8 cellular contexts compared by ENCODE assay signal in genomic region chr11:112219476-112220232, GRCh38. TPM values are rescaled to one million over a fixed set of nuclear protein-coding genes. Genes with fewer than 3 reads are reported as not detected.
A peak's percentile ranks its signal among the peaks of the same experiment; 100 is the strongest.
DNase-seq lines count a peak whose midpoint lies in the region; ATAC-seq, FAIRE-seq and TF ChIP-seq lines count a peak whose summit lies in the region.

No MANE protein-coding gene starts in this region.

- H3K9me1 ChIP-seq in keratinocyte (ENCODE audit: control insufficient read depth, extremely low read depth, insufficient read depth, low read length), result no peaks in the 10 kb centered on the region

- no peak overlapping the region for H3K4me3 ChIP-seq in bronchial epithelial cell (ENCODE audit: low read depth, low read length)
- H3K4me3 ChIP-seq in keratinocyte (ENCODE audit: control insufficient read depth in 2 of 3, extremely low read depth in 1 of 3, insufficient read depth in 2 of 3, low read depth in 1 of 3, low read length in 3 of 3), result no peak overlapping the region

- H2AFZ ChIP-seq in keratinocyte (ENCODE audit: control insufficient read depth, low read length), result no peak overlapping the region

- H3K79me2 ChIP-seq in keratinocyte (ENCODE audit: control insufficient read depth, insufficient read depth, low read length), result no peaks in the 10 kb centered on the region

- H3K36me3 ChIP-seq in bronchial epithelial cell (ENCODE audit: control insufficient read depth, insufficient read depth, low read length), result no peaks in the 10 kb centered on the region
- H3K36me3 ChIP-seq in keratinocyte (ENCODE audit: control insufficient read depth in 2 of 2, extremely low read depth in 1 of 2, insufficient read depth in 2 of 2, low read length in 2 of 2), result no peaks in the 10 kb centered on the region

- FAIRE-seq in bronchial epithelial cell (lab: Jason Lieb, UNC) (peak; percentile 55), keratinocyte (lab: Jason Lieb, UNC) (peak; percentile 86)

- no peaks in the 10 kb centered on the region for H3K9me3 Mint-ChIP-seq in CD4-positive, alpha-beta T cell
- H3K9me3 Mint-ChIP-seq in T-helper 2 cell treated with Interferon-gamma antibody and Interleukin-4, amounts not matched to agents 5 μg/mL and 100 μg/mL, for 36 hours, result no peaks in the 10 kb centered on the region
- no peaks in the 10 kb centered on the region for H3K9me3 Mint-ChIP-seq in stimulated activated naive B cell treated with anti-CD40 and anti-IgM and Interleukin-4, amounts not matched to agents 10 μg/mL and 1 μg/mL and 100 μg/mL, for 72 hours

- ATAC-seq in CD4-positive, alpha-beta T cell (ENCODE audit: poor library complexity), result peak; percentile 100
- ATAC-seq in GM18873 (IDR thresholded peaks at IDR 0.05; ENCODE audit: low FRiP score, unreplicated experiment) (peak; percentile 86), HG03039 (IDR thresholded peaks at IDR 0.05; ENCODE audit: unreplicated experiment) (peak; percentile 86)
- peak; percentile 98 to 100 for ATAC-seq in stimulated activated naive B cell treated with anti-CD40 and anti-IgM and Interleukin-4, amounts not matched to agents 10 μg/mL and 1 μg/mL and 100 μg/mL, for 72 hours (replicated peaks)

- no peaks in the 10 kb centered on the region for H3K27me3 ChIP-seq in CD4-positive, alpha-beta T cell (ENCODE audit: control insufficient read depth, insufficient read depth, low read length)
- H3K27me3 ChIP-seq in bronchial epithelial cell (ENCODE audit: control insufficient read depth, insufficient read depth, low read length) (no peaks in the 10 kb centered on the region), keratinocyte (ENCODE audit: control insufficient read depth, extremely low read depth, insufficient read depth, low read length) (no peaks in the 10 kb centered on the region)

- DNase-seq in CD4-positive, alpha-beta T cell, result peak in 6 of 10 experiments; percentile 4 to 33 (median 24)
- DNase-seq in NCI-H2029 (lab: John Stamatoyannopoulos, UW), result peak; percentile 29
- peak; percentile 24 for DNase-seq in T-helper 2 cell treated with Interferon-gamma antibody and Interleukin-4, amounts not matched to agents 5 μg/mL and 100 μg/mL, for 36 hours (ENCODE audit: low spot score)
- peak; percentile 69 for DNase-seq in bronchial epithelial cell (ENCODE audit: low read depth)
- no peak for DNase-seq in keratinocyte (ENCODE audit: low read depth, low spot score)
- DNase-seq in stimulated activated naive B cell treated with anti-CD40 and anti-IgM and Interleukin-4, amounts not matched to agents 10 μg/mL and 1 μg/mL and 100 μg/mL, for 72 hours, result peak; percentile 32

- no peaks in the 10 kb centered on the region for H4K20me1 ChIP-seq in keratinocyte (ENCODE audit: control insufficient read depth, extremely low read depth, insufficient read depth, low read length)

- POLR2A ChIA-PET in CD4-positive, alpha-beta T cell (lab: Charles Lee), result interaction anchor here (1.3 kb wide), 1 partner anchor 60 kb away, joined by 8 read pairs; no protein-coding TSS in a partner anchor

- H3K27ac Mint-ChIP-seq in CD4-positive, alpha-beta T cell, result no peak overlapping the region
- H3K27ac Mint-ChIP-seq in T-helper 2 cell treated with Interferon-gamma antibody and Interleukin-4, amounts not matched to agents 5 μg/mL and 100 μg/mL, for 36 hours, result no peak overlapping the region
- H3K27ac Mint-ChIP-seq in stimulated activated naive B cell treated with anti-CD40 and anti-IgM and Interleukin-4, amounts not matched to agents 10 μg/mL and 1 μg/mL and 100 μg/mL, for 72 hours, result no peak overlapping the region

- intact Hi-C loops in CD4-positive, alpha-beta T cell (cut with DNase I, micrococcal nuclease), result loop anchor here (1.0 to 10.0 kb wide), 14 partner anchors 61 to 1578 kb away; partner anchors contain the start of genes CFAP68 (in 1 of the 2), FDXACB1 (in 1 of the 2), PPP2R1B (in 1 of the 2) and SDHD (in 1 of the 2)

- H3K4me1 ChIP-seq in keratinocyte (ENCODE audit: control insufficient read depth, extremely low read depth, insufficient read depth, low read length), result peaks cover 22% of the 10 kb centered on the region

- peaks cover 6% of the 10 kb centered on the region for H3K4me1 Mint-ChIP-seq in CD4-positive, alpha-beta T cell (ENCODE audit: low read depth)
- peaks cover 14% of the 10 kb centered on the region for H3K4me1 Mint-ChIP-seq in T-helper 2 cell treated with Interferon-gamma antibody and Interleukin-4, amounts not matched to agents 5 μg/mL and 100 μg/mL, for 36 hours (ENCODE audit: low read depth)
- peaks cover 5 to 6% of the 10 kb centered on the region in 2 donors for H3K4me1 Mint-ChIP-seq in stimulated activated naive B cell treated with anti-CD40 and anti-IgM and Interleukin-4, amounts not matched to agents 10 μg/mL and 1 μg/mL and 100 μg/mL, for 72 hours

- peak overlapping the region; percentile 5 for H3K4me3 Mint-ChIP-seq in CD4-positive, alpha-beta T cell
- no peak overlapping the region for H3K4me3 Mint-ChIP-seq in T-helper 2 cell treated with Interferon-gamma antibody and Interleukin-4, amounts not matched to agents 5 μg/mL and 100 μg/mL, for 36 hours
- H3K4me3 Mint-ChIP-seq in stimulated activated naive B cell treated with anti-CD40 and anti-IgM and Interleukin-4, amounts not matched to agents 10 μg/mL and 1 μg/mL and 100 μg/mL, for 72 hours, result no peak overlapping the region

- no peaks in the 10 kb centered on the region for H3K9me3 ChIP-seq in CD4-positive, alpha-beta T cell (ENCODE audit: control insufficient read depth, low read length)
- H3K9me3 ChIP-seq in keratinocyte (ENCODE audit: control insufficient read depth, low read depth, low read length), result no peaks in the 10 kb centered on the region

- H3K27ac ChIP-seq in CD4-positive, alpha-beta T cell (ENCODE audit: low read depth, low read length), result no peak overlapping the region
- no peak overlapping the region for H3K27ac ChIP-seq in keratinocyte (ENCODE audit: control insufficient read depth, insufficient read depth, low read length)

- H3K4me2 ChIP-seq in keratinocyte (ENCODE audit: control insufficient read depth, extremely low read depth, insufficient read depth, low read depth, low read length), result no peak overlapping the region

- TF ChIP-seq CTCF in CD4-positive, alpha-beta T cell (IDR thresholded peaks at IDR 0.05), result peak; percentile 78
- TF ChIP-seq CTCF in bronchial epithelial cell (IDR thresholded peaks at IDR 0.05; ENCODE audit: insufficient read depth, low read length, severe bottlenecking) (peak; percentile 57), keratinocyte (optimal IDR thresholded peaks at IDR 0.05 in 1 of 3, IDR thresholded peaks at IDR 0.05 in 1 of 3, conservative IDR thresholded peaks at IDR 0.05 in 1 of 3; ENCODE audit: extremely low read depth in 1 of 3, insufficient read depth in 2 of 3, low read length in 3 of 3) (peak; percentile 43 to 68 (median 63))

- CTCF ChIA-PET in CD4-positive, alpha-beta T cell (lab: Charles Lee), result interaction anchor here (0.7 to 6.2 kb wide), 5 partner anchors 61 to 1070 kb away, joined by 3 to 49 read pairs (median 4); no protein-coding TSS in a partner anchor

- no peaks in the 10 kb centered on the region for H3K27me3 Mint-ChIP-seq in CD4-positive, alpha-beta T cell
- no peaks in the 10 kb centered on the region for H3K27me3 Mint-ChIP-seq in T-helper 2 cell treated with Interferon-gamma antibody and Interleukin-4, amounts not matched to agents 5 μg/mL and 100 μg/mL, for 36 hours (ENCODE audit: low read depth)
- no peaks in the 10 kb centered on the region for H3K27me3 Mint-ChIP-seq in stimulated activated naive B cell treated with anti-CD40 and anti-IgM and Interleukin-4, amounts not matched to agents 10 μg/mL and 1 μg/mL and 100 μg/mL, for 72 hours

- H3K9ac ChIP-seq in keratinocyte (ENCODE audit: control insufficient read depth, extremely low read depth, insufficient read depth, low read length), result no peak overlapping the region

- H3K36me3 Mint-ChIP-seq in CD4-positive, alpha-beta T cell (ENCODE audit: low read depth), result no peaks in the 10 kb centered on the region
- no peaks in the 10 kb centered on the region for H3K36me3 Mint-ChIP-seq in T-helper 2 cell treated with Interferon-gamma antibody and Interleukin-4, amounts not matched to agents 5 μg/mL and 100 μg/mL, for 36 hours (ENCODE audit: low read depth)
- H3K36me3 Mint-ChIP-seq in stimulated activated naive B cell treated with anti-CD40 and anti-IgM and Interleukin-4, amounts not matched to agents 10 μg/mL and 1 μg/mL and 100 μg/mL, for 72 hours, result no peaks in the 10 kb centered on the region

- dilution Hi-C loops in keratinocyte (cut with MboI; ENCODE audit: extremely low pct_ligation_motif_present, low sequenced_read_pairs), result no loop called here

RNA-seq across cellular contexts. Expression of gene PTS, which starts 6.6 kb away (rescaled TPM):
- 10 to 100 TPM; 82.9 to 86.2 TPM for total RNA-seq in CD4-positive, alpha-beta T cell
- total RNA-seq in bronchial epithelial cell, result 68.4 and 74.4 TPM in 2 replicates
- 37.8 to 72.5 TPM (median 43.7 TPM) in 3 replicates for polyA plus RNA-seq in keratinocyte
- 54.8 TPM for polyA plus RNA-seq in keratinocyte (2011; ENCODE audit: low read depth)
- polyA plus RNA-seq in keratinocyte (2011; cell fraction: cytosol; rRNA removed), result 48.4 and 83.3 TPM in 2 replicates
- 38.9 and 54.4 TPM in 2 replicates for polyA plus RNA-seq in keratinocyte (2011; cell fraction: nucleus; rRNA removed)
- 46.8 and 69.3 TPM in 2 replicates for polyA plus RNA-seq in keratinocyte (2012; ENCODE audit: low replicate concordance)
- polyA minus RNA-seq in keratinocyte, result 3.3 to 22.5 TPM (median 10.1 TPM) in 3 replicates
- polyA minus RNA-seq in keratinocyte (2011; cell fraction: cytosol; rRNA and poly(A)+ RNA removed), result 27.6 TPM
- polyA minus RNA-seq in keratinocyte (2011; cell fraction: nucleus; rRNA and poly(A)+ RNA removed), result 10.0 and 11.9 TPM in 2 replicates

RNA-seq across cellular contexts. Expression of gene PLET1, which starts 41.0 kb away (rescaled TPM):
- total RNA-seq in CD4-positive, alpha-beta T cell, result not detected
- total RNA-seq in bronchial epithelial cell, result not detected in 2 replicates
- 0.05 TPM in 1 of 3 replicates, not detected in the others for polyA plus RNA-seq in keratinocyte
- polyA plus RNA-seq in keratinocyte (2011; ENCODE audit: low read depth), result not detected
- polyA plus RNA-seq in keratinocyte (2011; cell fraction: cytosol; rRNA removed), result not detected in 2 replicates
- polyA plus RNA-seq in keratinocyte (2011; cell fraction: nucleus; rRNA removed), result not detected in 2 replicates
- polyA plus RNA-seq in keratinocyte (2012; ENCODE audit: low replicate concordance), result 0.16 TPM in 1 of 2 replicates, not detected in the other
- polyA minus RNA-seq in keratinocyte, result not detected in 3 replicates
- polyA minus RNA-seq in keratinocyte (2011; cell fraction: cytosol; rRNA and poly(A)+ RNA removed), result not detected
- polyA minus RNA-seq in keratinocyte (2011; cell fraction: nucleus; rRNA and poly(A)+ RNA removed), result not detected in 2 replicates

RNA-seq across cellular contexts. Expression of gene BCO2, which starts 44.3 kb away (rescaled TPM):
- 1 to 10 TPM; 1.1 to 1.5 TPM for total RNA-seq in CD4-positive, alpha-beta T cell
- 1.0 and 2.1 TPM in 2 replicates for total RNA-seq in bronchial epithelial cell
- 0.37 to 0.51 TPM (median 0.40 TPM) in 3 replicates for polyA plus RNA-seq in keratinocyte
- 43.7 TPM for polyA plus RNA-seq in keratinocyte (2011; ENCODE audit: low read depth)
- 0.22 TPM in 1 of 2 replicates, not detected in the other for polyA plus RNA-seq in keratinocyte (2011; cell fraction: cytosol; rRNA removed)
- 1.1 and 1.6 TPM in 2 replicates for polyA plus RNA-seq in keratinocyte (2011; cell fraction: nucleus; rRNA removed)
- polyA plus RNA-seq in keratinocyte (2012; ENCODE audit: low replicate concordance), result 0.45 and 22.2 TPM in 2 replicates
- polyA minus RNA-seq in keratinocyte, result 0.10 to 0.42 TPM in 2 of 3 replicates, not detected in the other
- polyA minus RNA-seq in keratinocyte (2011; cell fraction: cytosol; rRNA and poly(A)+ RNA removed), result not detected
- 0.95 and 1.1 TPM in 2 replicates for polyA minus RNA-seq in keratinocyte (2011; cell fraction: nucleus; rRNA and poly(A)+ RNA removed)

RNA-seq across cellular contexts. Expression of gene TEX12, which starts 52.5 kb away (rescaled TPM):
- under 1 TPM; 0.39 to 0.82 TPM for total RNA-seq in CD4-positive, alpha-beta T cell
- total RNA-seq in bronchial epithelial cell, result 0.26 TPM in 1 of 2 replicates, not detected in the other
- polyA plus RNA-seq in keratinocyte, result not detected in 3 replicates
- 0.47 TPM for polyA plus RNA-seq in keratinocyte (2011; ENCODE audit: low read depth)
- polyA plus RNA-seq in keratinocyte (2011; cell fraction: cytosol; rRNA removed), result not detected in 2 replicates
- polyA plus RNA-seq in keratinocyte (2011; cell fraction: nucleus; rRNA removed), result not detected in 2 replicates
- polyA plus RNA-seq in keratinocyte (2012; ENCODE audit: low replicate concordance), result 1.4 TPM in 1 of 2 replicates, not detected in the other
- not detected in 3 replicates for polyA minus RNA-seq in keratinocyte
- not detected for polyA minus RNA-seq in keratinocyte (2011; cell fraction: cytosol; rRNA and poly(A)+ RNA removed)
- polyA minus RNA-seq in keratinocyte (2011; cell fraction: nucleus; rRNA and poly(A)+ RNA removed), result not detected in 2 replicates

RNA-seq across cellular contexts. Expression of gene IL18, which starts 55.8 kb away (rescaled TPM):
- total RNA-seq in CD4-positive, alpha-beta T cell, result under 1 TPM in 1 of 2 experiments, not detected in 1; 0.27 TPM
- total RNA-seq in bronchial epithelial cell, result 33.8 and 72.1 TPM in 2 replicates
- 117 to 205 TPM (median 161 TPM) in 3 replicates for polyA plus RNA-seq in keratinocyte
- polyA plus RNA-seq in keratinocyte (2011; ENCODE audit: low read depth), result 793 TPM
- 162 and 291 TPM in 2 replicates for polyA plus RNA-seq in keratinocyte (2011; cell fraction: cytosol; rRNA removed)
- polyA plus RNA-seq in keratinocyte (2011; cell fraction: nucleus; rRNA removed), result 146 and 197 TPM in 2 replicates
- 120 and 252 TPM in 2 replicates for polyA plus RNA-seq in keratinocyte (2012; ENCODE audit: low replicate concordance)
- polyA minus RNA-seq in keratinocyte, result 22.3 to 75.6 TPM (median 54.2 TPM) in 3 replicates
- polyA minus RNA-seq in keratinocyte (2011; cell fraction: cytosol; rRNA and poly(A)+ RNA removed), result 69.1 TPM
- polyA minus RNA-seq in keratinocyte (2011; cell fraction: nucleus; rRNA and poly(A)+ RNA removed), result 35.8 and 62.9 TPM in 2 replicates
